ENCODE assay signal across 1 cellular context in the genomic region with DNA sequence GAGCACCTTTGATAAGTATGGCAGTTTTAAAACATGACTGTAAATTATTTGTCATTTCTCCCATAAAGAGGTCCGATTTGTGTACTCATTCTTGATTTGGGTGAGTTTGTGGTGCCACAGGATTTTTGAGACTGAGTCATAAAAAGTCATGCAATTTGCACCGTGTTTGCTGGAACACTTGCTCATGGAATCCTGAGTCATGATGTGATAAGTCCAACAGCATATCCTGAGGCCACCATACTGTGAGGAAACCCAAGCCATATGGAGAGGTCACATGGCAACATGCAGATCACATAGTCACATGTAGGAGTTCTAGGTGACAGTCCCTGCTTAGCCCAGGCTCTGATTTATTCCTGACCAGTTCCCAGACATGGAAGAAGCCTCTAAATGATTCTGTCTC.
TF ChIP-seq lines count a peak whose summit lies in the region.

No MANE protein-coding gene starts in this region.

TF ChIP-seq in SK-N-SH treated with all-trans-retinoic acid at 6 μM for 48 hours, 23 proteins besides CTCF, POLR2A, EP300 and RAD21 (continued from another document):
- TF ChIP-seq, protein P1, sequence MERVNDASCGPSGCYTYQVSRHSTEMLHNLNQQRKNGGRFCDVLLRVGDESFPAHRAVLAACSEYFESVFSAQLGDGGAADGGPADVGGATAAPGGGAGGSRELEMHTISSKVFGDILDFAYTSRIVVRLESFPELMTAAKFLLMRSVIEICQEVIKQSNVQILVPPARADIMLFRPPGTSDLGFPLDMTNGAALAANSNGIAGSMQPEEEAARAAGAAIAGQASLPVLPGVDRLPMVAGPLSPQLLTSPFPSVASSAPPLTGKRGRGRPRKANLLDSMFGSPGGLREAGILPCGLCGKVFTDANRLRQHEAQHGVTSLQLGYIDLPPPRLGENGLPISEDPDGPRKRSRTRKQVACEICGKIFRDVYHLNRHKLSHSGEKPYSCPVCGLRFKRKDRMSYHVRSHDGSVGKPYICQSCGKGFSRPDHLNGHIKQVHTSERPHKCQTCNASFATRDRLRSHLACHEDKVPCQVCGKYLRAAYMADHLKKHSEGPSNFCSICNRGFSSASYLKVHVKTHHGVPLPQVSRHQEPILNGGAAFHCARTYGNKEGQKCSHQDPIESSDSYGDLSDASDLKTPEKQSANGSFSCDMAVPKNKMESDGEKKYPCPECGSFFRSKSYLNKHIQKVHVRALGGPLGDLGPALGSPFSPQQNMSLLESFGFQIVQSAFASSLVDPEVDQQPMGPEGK (CRISPR knock-in tag; IDR thresholded peaks at IDR 0.05; ENCODE audit: borderline replicate concordance): no peak
- TF ChIP-seq ZNF565 (CRISPR knock-in tag; conservative IDR thresholded peaks at IDR 0.05; ENCODE audit: low read depth): no peak
- TF ChIP-seq ZNF8 (CRISPR knock-in tag; IDR thresholded peaks at IDR 0.05): no peak
- no peak for TF ChIP-seq OSR1 (CRISPR knock-in tag; IDR thresholded peaks at IDR 0.05)
- no peak for TF ChIP-seq BACH2 (CRISPR knock-in tag; IDR thresholded peaks at IDR 0.05; ENCODE audit: borderline replicate concordance)
- no peak for TF ChIP-seq ZFP3 (CRISPR knock-in tag; IDR thresholded peaks at IDR 0.05)
- TF ChIP-seq TOX (CRISPR knock-in tag; IDR thresholded peaks at IDR 0.05; ENCODE audit: borderline replicate concordance): no peak
- TF ChIP-seq CSDC2 (CRISPR knock-in tag; IDR thresholded peaks at IDR 0.05): no peak
- no peak for TF ChIP-seq ISL1 (CRISPR knock-in tag; IDR thresholded peaks at IDR 0.05)
